In genomic region chr1:201041011-201041410, GRCh38 we compare ENCODE assay signal across 30 cellular contexts.
"Had no signal": no experiment of that assay in that cellular context is flagged by ENCODE, and none has a peak within 500 bp of the region (broad histone marks: within the 10 kb centered on the region; RNA-seq: fewer than 3 reads in every experiment).

No MANE protein-coding gene starts in this region.

- H3K4me1 Mint-ChIP-seq: stimulated activated memory B cell treated with anti-CD40 and anti-IgM and Interleukin-4, amounts not matched to agents 10 μg/mL and 1 μg/mL and 100 μg/mL, for 72 hours; stimulated activated naive CD8-positive, alpha-beta T cell treated with anti-CD3 and anti-CD28 coated beads, Interleukin-15, amount 100 ng/mL, for 72 hours had no signal

- H3K36me3 ChIP-seq: neural progenitor cell, neutrophil, ovary, right lobe of liver, sigmoid colon, suprapubic skin, tibial artery, transverse colon, upper lobe of right lung, uterus had no signal

- FAIRE-seq: small intestine had no signal

- H3K4me2 ChIP-seq: neural progenitor cell had no signal

- H3K4me3 Mint-ChIP-seq: naive thymus-derived CD4-positive, alpha-beta T cell; natural killer cell; nephron; neural progenitor cell; stimulated activated memory B cell treated with anti-CD40 and anti-IgM and Interleukin-4, amounts not matched to agents 10 μg/mL and 1 μg/mL and 100 μg/mL, for 72 hours; stimulated activated naive CD8-positive, alpha-beta T cell treated with anti-CD3 and anti-CD28 coated beads, Interleukin-15, amount 100 ng/mL, for 72 hours; type B pancreatic cell had no signal

- H3K9ac ChIP-seq: neural progenitor cell, parathyroid adenoma had no signal

- H3K4me1 ChIP-seq: neural progenitor cell, right lobe of liver, upper lobe of right lung, uterus had no signal

- H3K79me2 ChIP-seq: parathyroid adenoma had no signal

- ATAC-seq: naive thymus-derived CD4-positive, alpha-beta T cell; natural killer cell; psoas muscle; right cardiac atrium; right lobe of liver; stimulated activated memory B cell treated with anti-CD40 and anti-IgM and Interleukin-4, amounts not matched to agents 10 μg/mL and 1 μg/mL and 100 μg/mL, for 72 hours; stimulated activated naive CD8-positive, alpha-beta T cell treated with anti-CD3 and anti-CD28 coated beads, Interleukin-15, amount 100 ng/mL, for 72 hours; stimulated activated naive CD8-positive, alpha-beta T cell treated with anti-CD3 and anti-CD28 coated beads, Interleukin-15, Interleukin-2, amounts not matched to agents 100 U/mL and 50 U/mL, for 24 hours; upper lobe of right lung had no signal

- H3K4me3 ChIP-seq: neural progenitor cell, ovary, psoas muscle, right lobe of liver, sigmoid colon, suprapubic skin, testis, tibial artery, transverse colon, upper lobe of right lung, uterus had no signal

- H3K9me3 Mint-ChIP-seq: naive thymus-derived CD4-positive, alpha-beta T cell; natural killer cell; nephron; neural progenitor cell; stimulated activated memory B cell treated with anti-CD40 and anti-IgM and Interleukin-4, amounts not matched to agents 10 μg/mL and 1 μg/mL and 100 μg/mL, for 72 hours; stimulated activated naive CD8-positive, alpha-beta T cell treated with anti-CD3 and anti-CD28 coated beads, Interleukin-15, amount 100 ng/mL, for 72 hours; type B pancreatic cell had no signal

- DNase-seq: naive thymus-derived CD4-positive, alpha-beta T cell; natural killer cell; nucleus accumbens; ovary; psoas muscle; sigmoid colon; small intestine; stimulated activated CD4-positive, alpha-beta T cell treated with anti-CD3 and anti-CD28 coated beads, Interleukin-15, amount 100 ng/mL, for 24 hours; stimulated activated CD4-positive, alpha-beta T cell treated with anti-CD3 and anti-CD28 coated beads, Interleukin-2, amount 100 ng/mL, for 24 hours; stimulated activated CD4-positive, alpha-beta T cell treated with anti-CD3 and anti-CD28 coated beads, Interleukin-2, amount 100 ng/mL, for 48 hours; stimulated activated CD4-positive, alpha-beta T cell treated with anti-CD3 and anti-CD28 coated beads, Interleukin-4, amount 100 ng/mL, for 24 hours; stimulated activated naive CD4-positive, alpha-beta T cell; stimulated activated naive CD8-positive, alpha-beta T cell treated with anti-CD3 and anti-CD28 coated beads, Interleukin-15, amount 100 ng/mL, for 72 hours; stimulated activated naive CD8-positive, alpha-beta T cell treated with anti-CD3 and anti-CD28 coated beads, Interleukin-15, Interleukin-2, amounts not matched to agents 100 U/mL and 50 U/mL, for 24 hours; substantia nigra; testis; tibial artery; transverse colon; upper lobe of right lung; uterus had no signal

- H3K27me3 Mint-ChIP-seq: stimulated activated memory B cell treated with anti-CD40 and anti-IgM and Interleukin-4, amounts not matched to agents 10 μg/mL and 1 μg/mL and 100 μg/mL, for 72 hours had no signal

- H3K27me3 ChIP-seq: neural progenitor cell, ovary, right lobe of liver, testis, transverse colon, uterus had no signal

- H3K36me3 Mint-ChIP-seq: naive thymus-derived CD4-positive, alpha-beta T cell; natural killer cell; neural progenitor cell; stimulated activated memory B cell treated with anti-CD40 and anti-IgM and Interleukin-4, amounts not matched to agents 10 μg/mL and 1 μg/mL and 100 μg/mL, for 72 hours; type B pancreatic cell had no signal

- H2AFZ ChIP-seq: neural progenitor cell, parathyroid adenoma had no signal

- H3K27ac ChIP-seq: neural progenitor cell, neutrophil, ovary, parathyroid adenoma, psoas muscle, right lobe of liver, sigmoid colon, suprapubic skin, testis, tibial artery, transverse colon, upper lobe of right lung, uterus had no signal

- H3K9me3 ChIP-seq: neutrophil, ovary, psoas muscle, right lobe of liver, sigmoid colon, suprapubic skin, testis, tibial artery, transverse colon, upper lobe of right lung, uterus had no signal

- H3K27ac Mint-ChIP-seq: naive thymus-derived CD4-positive, alpha-beta T cell; natural killer cell; nephron; progenitor cell of endocrine pancreas; stimulated activated memory B cell treated with anti-CD40 and anti-IgM and Interleukin-4, amounts not matched to agents 10 μg/mL and 1 μg/mL and 100 μg/mL, for 72 hours; stimulated activated naive CD8-positive, alpha-beta T cell treated with anti-CD3 and anti-CD28 coated beads, Interleukin-15, amount 100 ng/mL, for 72 hours; type B pancreatic cell had no signal
